Comparison of ENCODE assay signal across 29 cellular contexts in genomic region chr2:241571821-241572620, GRCh38. TPM values are rescaled to one million over a fixed set of nuclear protein-coding genes. Genes with fewer than 3 reads are reported as not detected.
DNase-seq lines count a peak whose midpoint lies in the region; ATAC-seq and TF ChIP-seq lines count a peak whose summit lies in the region.
"Had no signal": no experiment of that assay in that cellular context is flagged by ENCODE, and none has a peak within 500 bp of the region (broad histone marks: within the 10 kb centered on the region; RNA-seq: fewer than 3 reads in every experiment).

No MANE protein-coding gene starts in this region.

- no peaks in the 10 kb centered on the region for H3K9me3 Mint-ChIP-seq in endodermal cell
- H3K9me3 Mint-ChIP-seq: activated T-helper 17 cell treated with anti-CD3 and anti-CD28 coated beads, Interleukin-2, amount 50 U/mL, for 72 hours; memory B cell; T-helper 2 cell treated with Interferon-gamma antibody and Interleukin-4, amounts not matched to agents 5 μg/mL and 100 μg/mL, for 36 hours; type B pancreatic cell had no signal

- no peak overlapping the region for H3K4me3 Mint-ChIP-seq in endodermal cell
- H3K4me3 Mint-ChIP-seq: activated T-helper 17 cell treated with anti-CD3 and anti-CD28 coated beads, Interleukin-2, amount 50 U/mL, for 72 hours; memory B cell; T-helper 2 cell treated with Interferon-gamma antibody and Interleukin-4, amounts not matched to agents 5 μg/mL and 100 μg/mL, for 36 hours; type B pancreatic cell had no signal

- H3K27me3 Mint-ChIP-seq in endodermal cell (ENCODE audit: insufficient read depth): peaks cover 3% of the 10 kb centered on the region
- H3K27me3 Mint-ChIP-seq: activated T-helper 17 cell treated with anti-CD3 and anti-CD28 coated beads, Interleukin-2, amount 50 U/mL, for 72 hours; memory B cell had no signal

- no peaks in the 10 kb centered on the region for H3K4me1 Mint-ChIP-seq in endodermal cell
- H3K4me1 Mint-ChIP-seq: activated T-helper 17 cell treated with anti-CD3 and anti-CD28 coated beads, Interleukin-2, amount 50 U/mL, for 72 hours; memory B cell had no signal

- H3K27me3 ChIP-seq in left ventricle myocardium inferior (ENCODE audit: low read depth) (no peaks in the 10 kb centered on the region), endodermal cell (ENCODE audit: control insufficient read depth, insufficient read depth, low read length, poor library complexity, severe bottlenecking) (no peaks in the 10 kb centered on the region)
- H3K27me3 ChIP-seq: brain microvascular endothelial cell, gastrocnemius medialis had no signal

- no peak overlapping the region for H3K9ac ChIP-seq in endodermal cell (ENCODE audit: extremely low read depth, low read length, poor library complexity, severe bottlenecking)

- no peak for TF ChIP-seq CTCF in left ventricle myocardium inferior (IDR thresholded peaks at IDR 0.05; ENCODE audit: borderline replicate concordance)
- TF ChIP-seq CTCF in endodermal cell (conservative IDR thresholded peaks at IDR 0.05): no peak
- no peak for TF ChIP-seq CTCF in mucosa of descending colon (IDR thresholded peaks at IDR 0.05)

- intact Hi-C loops in left ventricle myocardium inferior (cut with micrococcal nuclease): no loop called here
- intact Hi-C loops in left cardiac atrium (cut with DNase I): no loop called here
- intact Hi-C loops in mucosa of descending colon (cut with DNase I, micrococcal nuclease): no loop called here

- H3K9me3 ChIP-seq in left ventricle myocardium inferior (replicated peaks) (no peaks in the 10 kb centered on the region), endodermal cell (ENCODE audit: control insufficient read depth, low read length) (no peaks in the 10 kb centered on the region), mucosa of descending colon (no peaks in the 10 kb centered on the region)
- H3K9me3 ChIP-seq: gastrocnemius medialis had no signal

- no peak for ATAC-seq in left cardiac atrium
- no peak for ATAC-seq in mucosa of descending colon
- no peak for ATAC-seq in GM18858 (IDR thresholded peaks at IDR 0.05; ENCODE audit: unreplicated experiment)
- no peak for ATAC-seq in GM21381 (IDR thresholded peaks at IDR 0.05; ENCODE audit: unreplicated experiment)
- ATAC-seq: activated T-helper 17 cell treated with anti-CD3 and anti-CD28 coated beads, Interleukin-2, amount 50 U/mL, for 72 hours; gastrocnemius medialis; GM12878 had no signal

- peaks cover 7% of the 10 kb centered on the region for H3K4me1 ChIP-seq in left ventricle myocardium inferior
- H3K4me1 ChIP-seq in endodermal cell (ENCODE audit: control insufficient read depth, insufficient read depth, low read length): no peaks in the 10 kb centered on the region
- no peaks in the 10 kb centered on the region for H3K4me1 ChIP-seq in mucosa of descending colon (ENCODE audit: low read depth)
- H3K4me1 ChIP-seq: gastrocnemius medialis had no signal

- H3K36me3 Mint-ChIP-seq in endodermal cell (ENCODE audit: low read depth): peaks cover 15% of the 10 kb centered on the region

- H3K27ac Mint-ChIP-seq in endodermal cell: no peak overlapping the region
- H3K27ac Mint-ChIP-seq: activated T-helper 17 cell treated with anti-CD3 and anti-CD28 coated beads, Interleukin-2, amount 50 U/mL, for 72 hours; memory B cell; T-helper 2 cell treated with Interferon-gamma antibody and Interleukin-4, amounts not matched to agents 5 μg/mL and 100 μg/mL, for 36 hours; type B pancreatic cell had no signal

- H3K36me3 ChIP-seq in left ventricle myocardium inferior: peaks cover 17% of the 10 kb centered on the region
- no peaks in the 10 kb centered on the region for H3K36me3 ChIP-seq in endodermal cell (ENCODE audit: control insufficient read depth, insufficient read depth, low read length)
- H3K36me3 ChIP-seq in mucosa of descending colon (ENCODE audit: low read depth): peaks cover 3% of the 10 kb centered on the region

- H3K27ac ChIP-seq in left ventricle myocardium inferior (replicated peaks) (peak overlapping the region; percentile 3), endodermal cell (ENCODE audit: low read depth, low read length) (no peak overlapping the region)
- H3K27ac ChIP-seq: brain microvascular endothelial cell, gastrocnemius medialis, VCaP had no signal

- 91 to 93% methylated on average over 18 to 27 of the region's 27 CpGs for WGBS in endodermal cell (ENCODE audit: insufficient coverage in 1 of 2, insufficient read length in 1 of 2), 2 experiments

- no peak overlapping the region for H3K4me3 ChIP-seq in left ventricle myocardium inferior
- no peak overlapping the region for H3K4me3 ChIP-seq in endodermal cell (ENCODE audit: low read length)
- H3K4me3 ChIP-seq in mucosa of descending colon: no peak overlapping the region
- H3K4me3 ChIP-seq: gastrocnemius medialis, GM12878 had no signal

- no peak for DNase-seq in left ventricle myocardium inferior
- DNase-seq in left cardiac atrium: no peak
- peak; percentile 36 for DNase-seq in endodermal cell
- DNase-seq in mucosa of descending colon: peak in 2 of 3 donors; percentile 8 to 40
- no peak for DNase-seq in activated effector memory CD4-positive, alpha-beta T cell treated with Interleukin-2 at 50 U/mL for 16 hours
- DNase-seq in cerebellar nuclear complex (lab: John Stamatoyannopoulos, UW): no peak
- DNase-seq: activated CD4-positive, alpha-beta T cell treated with anti-CD3 and anti-CD28 coated beads, Interleukin-2, amount 50 U/mL, for 1 hour; brain microvascular endothelial cell; COR-L47; cortex of kidney; DMS79 treated with DMSO at 0.1 percent for 48 hours; gastrocnemius medialis; hippocampal formation; IMR-90; NCI-H1092; NCI-H187 treated with DMSO at 0.1 percent for 48 hours; NCI-H524 treated with DMSO at 0.1 percent for 48 hours; NK-92 treated with Interleukin-12 subunit alpha and Interleukin-12 subunit beta, amount 100 ng/mL, for 24 hours; occipital lobe; small intestine; stimulated activated CD4-positive, alpha-beta T cell treated with anti-CD3 and anti-CD28 coated beads, Interleukin-2, amount 100 ng/mL, for 24 hours had no signal

RNA-seq across cellular contexts. Expression of gene BOK, which starts 13.5 kb away (rescaled TPM):
- total RNA-seq in left ventricle myocardium inferior (2.4 TPM), left cardiac atrium (10 to 100 TPM; 20.4 to 30.2 TPM), endodermal cell (10 to 100 TPM; 23.4 to 24.5 TPM), mucosa of descending colon (10 to 100 TPM in 1 of 3 donors, 1 to 10 TPM in 2; 6.7 to 25.5 (median 7.4) TPM)
- polyA plus RNA-seq in endodermal cell (2013, experiment 1 of 2): 14.1 TPM
- polyA plus RNA-seq in endodermal cell (2013, experiment 2 of 2): 13.7 TPM

Comparison
In these comparisons a context has a peak if more than half of its experiments do, and no peak if none do; other contexts are left out.
1. DNase-seq: peak in endodermal cell (single experiment) and mucosa of descending colon (2 of 3); none in left ventricle myocardium inferior (single experiment), left cardiac atrium (single experiment), activated effector memory CD4-positive, alpha-beta T cell treated with Interleukin-2 at 50 U/mL for 16 hours (single experiment) and cerebellar nuclear complex (0 of 2).